In the genomic region with DNA sequence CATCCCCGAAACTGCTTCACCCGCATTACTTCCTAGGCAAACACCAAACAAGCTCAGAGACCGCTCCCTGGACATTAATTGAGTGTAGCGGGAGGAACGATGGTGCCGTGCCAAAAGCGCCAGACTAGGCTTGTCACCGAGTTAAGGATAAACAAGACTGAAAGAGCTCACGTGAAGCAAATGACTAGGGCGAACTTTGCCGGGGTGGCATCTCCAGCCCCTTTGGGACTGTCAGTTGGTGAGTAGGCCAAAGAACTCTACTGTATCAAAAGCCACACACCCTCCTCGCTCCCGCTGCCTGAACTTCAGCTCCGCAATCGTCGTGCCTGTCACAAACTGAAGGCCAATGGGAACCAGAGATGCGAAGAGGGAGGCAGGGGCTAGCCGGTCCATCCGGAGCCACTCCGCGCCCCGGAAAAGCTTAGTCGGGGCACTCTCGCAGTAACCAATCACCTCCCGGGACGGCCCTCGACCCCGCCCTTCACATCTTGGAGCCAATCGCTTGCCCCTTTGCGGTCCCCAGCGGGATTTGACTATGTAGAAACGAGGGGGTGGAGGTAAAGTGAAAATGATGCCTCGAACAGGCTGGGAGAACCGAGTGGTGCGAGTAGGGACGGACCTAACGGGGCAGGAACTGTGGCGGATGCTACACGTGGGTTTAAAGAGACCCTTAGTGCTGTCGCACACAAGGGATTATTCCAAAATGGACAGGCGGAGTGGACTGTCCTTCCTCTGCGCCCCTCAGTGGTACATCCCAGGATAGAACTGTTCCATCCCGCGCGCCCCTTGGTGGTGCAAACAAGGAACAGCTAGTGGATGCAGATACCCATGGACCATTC, we compare ENCODE assay signal across 1 cellular context.
TF ChIP-seq lines count a peak whose summit lies in the region.

No MANE protein-coding gene starts in this region.

TF ChIP-seq in IMR-90, 13 proteins besides CTCF, POLR2A, EP300 and RAD21 (continued from another document):
- TF ChIP-seq, protein P1, sequence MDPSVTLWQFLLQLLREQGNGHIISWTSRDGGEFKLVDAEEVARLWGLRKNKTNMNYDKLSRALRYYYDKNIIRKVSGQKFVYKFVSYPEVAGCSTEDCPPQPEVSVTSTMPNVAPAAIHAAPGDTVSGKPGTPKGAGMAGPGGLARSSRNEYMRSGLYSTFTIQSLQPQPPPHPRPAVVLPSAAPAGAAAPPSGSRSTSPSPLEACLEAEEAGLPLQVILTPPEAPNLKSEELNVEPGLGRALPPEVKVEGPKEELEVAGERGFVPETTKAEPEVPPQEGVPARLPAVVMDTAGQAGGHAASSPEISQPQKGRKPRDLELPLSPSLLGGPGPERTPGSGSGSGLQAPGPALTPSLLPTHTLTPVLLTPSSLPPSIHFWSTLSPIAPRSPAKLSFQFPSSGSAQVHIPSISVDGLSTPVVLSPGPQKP (IDR thresholded peaks at IDR 0.05; ENCODE audit: borderline replicate concordance, low read depth, low read length): no peak
- TF ChIP-seq MXI1 (IDR thresholded peaks at IDR 0.05; ENCODE audit: borderline replicate concordance, low read depth, low read length) (no peak), CHD1 (IDR thresholded peaks at IDR 0.05; ENCODE audit: low read depth, low read length) (peak; percentile 85; the same call in 1 of the 2 replicates), MAZ (IDR thresholded peaks at IDR 0.05; ENCODE audit: borderline replicate concordance, low read depth, low read length) (no peak; the same call in 1 of the 2 replicates)
